Comparison of ENCODE assay signal across 24 cellular contexts in the genomic region with DNA sequence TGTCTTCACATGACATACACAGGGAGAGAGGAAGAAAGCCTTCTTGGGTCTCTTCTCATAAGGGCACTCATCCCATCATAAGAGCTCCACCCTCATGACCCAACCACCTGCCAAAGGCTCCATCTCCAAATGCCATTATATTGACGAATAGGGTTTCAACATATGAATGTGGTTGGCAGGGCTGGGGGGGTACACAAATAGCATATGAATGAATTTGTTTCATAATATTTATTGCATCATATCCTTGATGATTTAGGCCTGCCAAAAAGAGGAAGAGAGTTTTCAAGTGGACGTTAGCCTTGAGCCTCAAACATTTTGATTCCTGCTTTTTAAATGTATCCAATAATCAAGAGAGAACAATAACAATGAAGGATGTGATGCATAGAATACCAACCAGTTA. TPM values are rescaled to one million over a fixed set of nuclear protein-coding genes. Genes with fewer than 3 reads are reported as not detected.
DNase-seq lines count a peak whose midpoint lies in the region; ATAC-seq, FAIRE-seq and TF ChIP-seq lines count a peak whose summit lies in the region.
"Had no signal": no experiment of that assay in that cellular context is flagged by ENCODE, and none has a peak within 500 bp of the region (broad histone marks: within the 10 kb centered on the region; RNA-seq: fewer than 3 reads in every experiment).

No MANE protein-coding gene starts in this region.

- H3K9me2 ChIP-seq in GM23338 (ENCODE audit: insufficient read depth) = 0 out of 2 replicates have a peak, but pooled peaks cover 3% of the 10 kb centered on the region

- intact Hi-C loops in IMR-90 (cut with micrococcal nuclease) = no loop called here

- no peak overlapping the region for H2BK5ac ChIP-seq in IMR-90 (ENCODE audit: low read depth, low read length, poor library complexity, severe bottlenecking)

- TF ChIP-seq CTCF in GM23338 (conservative IDR thresholded peaks at IDR 0.05; ENCODE audit: low read depth in 2 of 2) (no peak), IMR-90 (conservative IDR thresholded peaks at IDR 0.05; ENCODE audit: low read depth, low read length) (no peak), epithelial cell of esophagus (IDR thresholded peaks at IDR 0.05; ENCODE audit: insufficient read depth, low read depth, low read length, missing control alignments) (no peak)

- H3K27ac ChIP-seq in GM23338 (ENCODE audit: low read depth) = no peak overlapping the region
- H3K27ac ChIP-seq in IMR-90 (ENCODE audit: insufficient read depth, low read length) = no peak overlapping the region

- dilution Hi-C loops in IMR-90 (cut with HindIII; ENCODE audit: low sequenced_read_pairs, unreplicated experiment) = no loop called here

- peaks cover 5% of the 10 kb centered on the region; the same call in 1 of the 3 replicates for H3K4me1 Mint-ChIP-seq in GM23338

- no peak overlapping the region for H3K18ac ChIP-seq in IMR-90 (ENCODE audit: low read depth, low read length)

- no peaks in the 10 kb centered on the region for H3K36me3 ChIP-seq in GM23338 (ENCODE audit: insufficient read depth)
- H3K36me3 ChIP-seq in IMR-90 (ENCODE audit: control insufficient read depth, insufficient read depth, low read length) = no peaks in the 10 kb centered on the region
- H3K36me3 ChIP-seq: BE2C, MG63 had no signal

- H3K9me1 ChIP-seq in IMR-90 (ENCODE audit: insufficient read depth, low read length) = no peaks in the 10 kb centered on the region

- CTCF ChIA-PET in IMR-90 (lab: Yijun Ruan, JAX) = no interaction called here

- H3K27ac Mint-ChIP-seq in GM23338 = 0 out of 2 replicates have a peak overlapping the region, but pooled peaks have one; percentile 17
- H3K27ac Mint-ChIP-seq: CD8-positive, alpha-beta T cell had no signal

- BruUV-seq in IMR-90 (replicated peaks; lab: Mats Ljungman, UMichigan) = no TSS peak

- no peak overlapping the region for H3K14ac ChIP-seq in IMR-90 (replicated peaks; ENCODE audit: low read depth, low read length)

- H4K20me1 ChIP-seq in GM23338 (replicated peaks; ENCODE audit: insufficient read depth) = no peaks in the 10 kb centered on the region
- no peaks in the 10 kb centered on the region for H4K20me1 ChIP-seq in IMR-90 (ENCODE audit: insufficient read depth, low read length)

- in situ Hi-C loops in IMR-90 (cut with MboI; ENCODE audit: low sequenced_read_pairs) = no loop called here

- WGBS in IMR-90 (ENCODE audit: extremely low coverage in 2 of 2, insufficient read length in 1 of 2), 2 experiments = no CpG with 5 or more reads among the region's 2 CpGs

- H3K36me3 Mint-ChIP-seq in GM23338 (ENCODE audit: low read depth) = no peaks in the 10 kb centered on the region
- H3K36me3 Mint-ChIP-seq: CD8-positive, alpha-beta T cell had no signal

- H3K27me3 ChIP-seq in GM23338 (ENCODE audit: insufficient read depth) = no peaks in the 10 kb centered on the region
- no peaks in the 10 kb centered on the region for H3K27me3 ChIP-seq in IMR-90 (ENCODE audit: control insufficient read depth, insufficient read depth, low read length)
- H3K27me3 ChIP-seq: BE2C, MG63 had no signal

- H3K4me2 ChIP-seq in GM23338 = no peak overlapping the region
- no peak overlapping the region for H3K4me2 ChIP-seq in IMR-90 (ENCODE audit: low read depth, low read length)

- no peak overlapping the region for H2AK9ac ChIP-seq in IMR-90 (replicated peaks; ENCODE audit: low read depth, low read length, poor library complexity)

- no peaks in the 10 kb centered on the region for H3K27me3 Mint-ChIP-seq in GM23338 (ENCODE audit: insufficient read depth, low read depth, poor library complexity)

- no peak for ATAC-seq in GM23338
- ATAC-seq in IMR-90 (ENCODE audit: low read depth) = no peak
- ATAC-seq: CD8-positive, alpha-beta T cell had no signal

- no peaks in the 10 kb centered on the region for H3K9me3 Mint-ChIP-seq in GM23338
- H3K9me3 Mint-ChIP-seq: CD8-positive, alpha-beta T cell had no signal

- no peak overlapping the region for H2BK15ac ChIP-seq in IMR-90 (ENCODE audit: low read depth, low read length)

- H4K5ac ChIP-seq in IMR-90 (ENCODE audit: low read depth, low read length) = no peak overlapping the region

- H2BK20ac ChIP-seq in IMR-90 (ENCODE audit: low read depth, low read length) = no peak overlapping the region

- no peak overlapping the region for H3K56ac ChIP-seq in IMR-90 (ENCODE audit: extremely low read depth, insufficient read depth, low read length)

- no peak overlapping the region for H3K23ac ChIP-seq in IMR-90 (ENCODE audit: low read depth, low read length)

- POLR2A ChIA-PET in IMR-90 (lab: Charles Lee; ENCODE audit: unreplicated experiment) = no interaction called here

- no peak for TF ChIP-seq RAD21 in IMR-90 (IDR thresholded peaks at IDR 0.05; ENCODE audit: low read length)

- H4K91ac ChIP-seq in IMR-90 (ENCODE audit: insufficient read depth, low read depth, low read length) = no peak overlapping the region

- peaks cover 4% of the 10 kb centered on the region; the same call in 1 of the 2 replicates for H3K9me3 ChIP-seq in IMR-90 (ENCODE audit: control insufficient read depth, insufficient read depth, low read length)
- H3K9me3 ChIP-seq: BE2C, MG63 had no signal

- no peak overlapping the region for H3K4ac ChIP-seq in IMR-90 (ENCODE audit: low read depth, low read length)

- TF ChIP-seq POLR2A in IMR-90 (IDR thresholded peaks at IDR 0.05; ENCODE audit: low read depth, low read length) = no peak

- DNase-seq in GM23338 (ENCODE audit: low spot score) (no peak), IMR-90 (no peak), NOMO-1 treated with dmso at 0.1 percent for 144 hours (lab: John Stamatoyannopoulos, UW; ENCODE audit: unreplicated experiment) (peak; percentile 70), epithelial cell of esophagus (ENCODE audit: low read depth) (peak; percentile 46), GM19239 (ENCODE audit: insufficient read length, low spot score) (no peak), DMS53 (lab: John Stamatoyannopoulos, UW) (no peak), amniotic stem cell (lab: John Stamatoyannopoulos, UW) (no peak)
- DNase-seq in effector CD4-positive, alpha-beta T cell = no peak
- DNase-seq: BE2C; CD8-positive, alpha-beta T cell; DMS79 treated with DMSO at 0.1 percent for 48 hours; GOT3; MG63; NCI-H1417; NCI-H187 treated with DMSO at 0.1 percent for 48 hours; NCI-H2171; NCI-H446; NCI-H748 treated with DMSO at 0.1 percent for 48 hours; Right ventricle myocardium superior; T-helper 2 cell had no signal

- H3K4me3 ChIP-seq in GM23338 (no peak overlapping the region), IMR-90 (ENCODE audit: insufficient read depth, low read depth, low read length) (no peak overlapping the region), epithelial cell of esophagus (ENCODE audit: low read length) (no peak overlapping the region)
- H3K4me3 ChIP-seq: MG63 had no signal

- no peaks in the 10 kb centered on the region for H3K79me2 ChIP-seq in GM23338 (replicated peaks; ENCODE audit: insufficient read depth)

- no peak overlapping the region for H3K4me3 Mint-ChIP-seq in GM23338
- H3K4me3 Mint-ChIP-seq: CD8-positive, alpha-beta T cell had no signal

- no peak overlapping the region for H2BK120ac ChIP-seq in IMR-90 (ENCODE audit: low read depth, low read length)

- no peak overlapping the region for H2AK5ac ChIP-seq in IMR-90 (ENCODE audit: low read depth, low read length)

- FAIRE-seq in GM19239 (lab: Jason Lieb, UNC) = no peak
- FAIRE-seq: D721Med, GM18507, RCC 7860 had no signal

- H4K8ac ChIP-seq in IMR-90 (ENCODE audit: low read depth in 2 of 2, low read length in 2 of 2) = no peak overlapping the region

- H3K4me1 ChIP-seq in GM23338 (ENCODE audit: insufficient read depth) (no peaks in the 10 kb centered on the region), IMR-90 (ENCODE audit: control insufficient read depth, insufficient read depth, low read length) (no peaks in the 10 kb centered on the region)
- H3K4me1 ChIP-seq: BE2C had no signal

- H2AFZ ChIP-seq in GM23338 (no peak overlapping the region), IMR-90 (replicated peaks; ENCODE audit: low read length, poor library complexity) (no peak overlapping the region)

- H3K9ac ChIP-seq in IMR-90 (ENCODE audit: low read depth, low read length) = no peak overlapping the region

- no peaks in the 10 kb centered on the region for H3K79me1 ChIP-seq in IMR-90 (ENCODE audit: low read depth in 1 of 2, low read length in 2 of 2)

- H3F3A ChIP-seq in GM23338 (replicated peaks; ENCODE audit: low read depth) = no peaks in the 10 kb centered on the region

TF ChIP-seq in GM23338, 12 proteins besides CTCF, POLR2A, EP300 and RAD21:
- TF ChIP-seq NANOG (IDR thresholded peaks at IDR 0.05; ENCODE audit: borderline replicate concordance) (no peak), ZNF331 (CRISPR knock-in tag; IDR thresholded peaks at IDR 0.05; ENCODE audit: low read depth) (no peak), STAT1 (IDR thresholded peaks at IDR 0.05; ENCODE audit: unreplicated experiment) (no peak), ZNF114 (CRISPR knock-in tag; IDR thresholded peaks at IDR 0.05) (no peak), EZH2 (IDR thresholded peaks at IDR 0.05; ENCODE audit: low read depth, unreplicated experiment) (no peak)

TF ChIP-seq in IMR-90, 13 proteins besides CTCF, POLR2A, EP300 and RAD21:
- no peak for TF ChIP-seq CHD1 (IDR thresholded peaks at IDR 0.05; ENCODE audit: low read depth, low read length)
- peak; percentile 35 for TF ChIP-seq CEBPB (IDR thresholded peaks at IDR 0.05; ENCODE audit: low read depth, low read length)

RNA-seq across cellular contexts. Expression of a gene that starts 26.2 kb away (rescaled TPM):
- total RNA-seq in GM23338 (2014; rRNA removed; shearing (Covaris generic)) = 0.52 TPM in 1 of 2 replicates, not detected in the other
- polyA plus RNA-seq in GM23338 (2016; fragmentation: Nextera tagmentation; extraction: Ambion mirVana) (not detected in 2 replicates), IMR-90 (2012; rRNA removed) (not detected in 2 replicates)
- total RNA-seq in IMR-90 (2012; rRNA removed) = not detected in 2 replicates
- polyA plus RNA-seq in IMR-90 (2012; cell fraction: cytosol; rRNA removed) = not detected in 2 replicates
- polyA plus RNA-seq in IMR-90 (2012; cell fraction: nucleus; rRNA removed; ENCODE audit: low replicate concordance) = not detected in 2 replicates
- total RNA-seq: CD8-positive, alpha-beta T cell; G401; Right ventricle myocardium superior had no signal

Comparison
In these comparisons a context has a peak if more than half of its experiments do, and no peak if none do; other contexts are left out.
1. DNase-seq: peak in NOMO-1 treated with dmso at 0.1 percent for 144 hours (single experiment) and epithelial cell of esophagus (single experiment); none in GM23338 (single experiment), IMR-90 (single experiment), GM19239 (single experiment), DMS53 (single experiment), effector CD4-positive, alpha-beta T cell (single experiment) and amniotic stem cell (single experiment).